ENCODE assay signal across 9 cellular contexts in the genomic region with DNA sequence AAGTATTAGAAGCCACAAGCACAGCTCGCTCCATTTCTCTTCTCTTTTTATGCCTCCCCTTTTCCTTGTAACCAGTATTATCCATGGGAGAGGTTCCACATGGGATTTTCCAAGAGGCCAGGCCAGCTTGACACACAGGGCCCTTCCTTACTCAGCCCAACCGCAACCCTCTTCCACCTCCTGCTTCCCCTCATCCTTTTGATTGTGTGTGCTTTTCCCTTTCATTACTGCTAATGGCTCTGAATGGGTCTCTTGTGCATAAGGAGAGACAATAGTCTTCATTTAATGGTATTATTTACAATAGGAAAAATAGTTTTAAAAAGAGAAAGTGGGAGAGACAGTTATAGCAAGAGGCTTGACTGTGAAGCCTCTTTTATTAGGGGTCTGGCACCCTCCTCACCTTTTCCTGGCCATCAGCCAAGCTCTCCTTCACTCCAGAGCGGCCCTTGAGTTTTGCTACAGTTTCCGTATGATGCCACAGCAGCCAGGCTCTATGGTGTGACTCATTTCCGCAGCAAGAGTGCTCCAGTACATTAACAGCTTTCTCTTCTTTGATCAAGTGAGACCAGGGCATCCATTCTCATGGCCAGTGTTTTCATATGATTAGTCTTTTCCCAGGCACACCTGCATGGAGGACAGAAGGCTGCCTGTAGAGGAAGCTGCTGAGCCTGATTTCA.
A peak's percentile ranks its signal among the peaks of the same experiment; 100 is the strongest.
DNase-seq lines count a peak whose midpoint lies in the region; ATAC-seq and TF ChIP-seq lines count a peak whose summit lies in the region.
"Had no signal": no experiment of that assay in that cellular context is flagged by ENCODE, and none has a peak within 500 bp of the region (broad histone marks: within the 10 kb centered on the region; RNA-seq: fewer than 3 reads in every experiment).

No MANE protein-coding gene starts in this region.

- DNase-seq in NCI-H345 treated with DMSO at 0.1 percent for 48 hours (lab: John Stamatoyannopoulos, UW; ENCODE audit: unreplicated experiment) (peak; percentile 96), lung (ENCODE audit: low spot score) (peak; percentile 37), T-helper 9 cell (no peak), G401 (ENCODE audit: low spot score) (no peak)
- DNase-seq in stimulated activated effector memory CD8-positive, alpha-beta T cell treated with anti-CD3 and anti-CD28 coated beads, Interleukin-12 subunit alpha, Interleukin-12 subunit beta, amount 100 ng/mL, for 72 hours (ENCODE audit: low spot score in 2 of 2) = no peak
- DNase-seq: thyroid gland had no signal

- no peaks in the 10 kb centered on the region for H3K4me1 Mint-ChIP-seq in stimulated activated effector memory CD8-positive, alpha-beta T cell treated with anti-CD3 and anti-CD28 coated beads, Interleukin-12 subunit alpha, Interleukin-12 subunit beta, amount 100 ng/mL, for 72 hours

- peaks cover 0 to 6% of the 10 kb centered on the region in 2 donors for H3K4me1 ChIP-seq in lung (ENCODE audit: control insufficient read depth in 2 of 2, insufficient read depth in 2 of 2, low read length in 2 of 2)
- H3K4me1 ChIP-seq: thyroid gland had no signal

- 59 to 76% methylated on average over 5 of the region's 5 CpGs for WGBS in lung, 2 donors

- no peak overlapping the region for H3K4me3 ChIP-seq in lung
- H3K4me3 ChIP-seq: thyroid gland had no signal

- no peaks in the 10 kb centered on the region for H3K27me3 ChIP-seq in lung (ENCODE audit: control insufficient read depth, insufficient read depth)
- H3K27me3 ChIP-seq: thyroid gland had no signal

- no peak overlapping the region for H3K4me3 Mint-ChIP-seq in stimulated activated effector memory CD8-positive, alpha-beta T cell treated with anti-CD3 and anti-CD28 coated beads, Interleukin-12 subunit alpha, Interleukin-12 subunit beta, amount 100 ng/mL, for 72 hours

- no peak overlapping the region for H3K27ac ChIP-seq in lung (ENCODE audit: low read depth in 1 of 2, low read length in 1 of 2)
- H3K27ac ChIP-seq: thyroid gland had no signal

- no peaks in the 10 kb centered on the region for H3K36me3 ChIP-seq in lung (ENCODE audit: control insufficient read depth in 2 of 2, insufficient read depth in 2 of 2, low read length in 2 of 2)
- H3K36me3 ChIP-seq: thyroid gland had no signal

- TF ChIP-seq CTCF in lung (IDR thresholded peaks at IDR 0.05; ENCODE audit: control extremely low read depth, extremely low read depth) = no peak

- in situ Hi-C loops in G401 (cut with HindIII; ENCODE audit: low sequenced_read_pairs) = no loop called here

- ATAC-seq in GM19395 (IDR thresholded peaks at IDR 0.05; ENCODE audit: unreplicated experiment) (peak; percentile 50), HG03175 (IDR thresholded peaks at IDR 0.05; ENCODE audit: unreplicated experiment) (peak; percentile 55), lung (ENCODE audit: insufficient read depth, low FRiP score) (peak; percentile 38), GM21423 (IDR thresholded peaks at IDR 0.05; ENCODE audit: unreplicated experiment) (no peak)
- ATAC-seq in stimulated activated effector memory CD8-positive, alpha-beta T cell treated with anti-CD3 and anti-CD28 coated beads, Interleukin-12 subunit alpha, Interleukin-12 subunit beta, amount 100 ng/mL, for 72 hours = no peak

- H3K27ac Mint-ChIP-seq in stimulated activated effector memory CD8-positive, alpha-beta T cell treated with anti-CD3 and anti-CD28 coated beads, Interleukin-12 subunit alpha, Interleukin-12 subunit beta, amount 100 ng/mL, for 72 hours = no peak overlapping the region

- H3K36me3 Mint-ChIP-seq in stimulated activated effector memory CD8-positive, alpha-beta T cell treated with anti-CD3 and anti-CD28 coated beads, Interleukin-12 subunit alpha, Interleukin-12 subunit beta, amount 100 ng/mL, for 72 hours = no peaks in the 10 kb centered on the region

- no peaks in the 10 kb centered on the region for H3K9me3 ChIP-seq in lung (ENCODE audit: control insufficient read depth in 2 of 2, insufficient read depth in 1 of 2, low read length in 1 of 2)
- H3K9me3 ChIP-seq: thyroid gland had no signal

- H3K9me3 Mint-ChIP-seq in stimulated activated effector memory CD8-positive, alpha-beta T cell treated with anti-CD3 and anti-CD28 coated beads, Interleukin-12 subunit alpha, Interleukin-12 subunit beta, amount 100 ng/mL, for 72 hours = peaks cover 3% of the 10 kb centered on the region

Comparison
In these comparisons a context has a peak if more than half of its experiments do, and no peak if none do; other contexts are left out.
1. ATAC-seq: peak in GM19395 (single experiment), HG03175 (single experiment) and lung (single experiment); none in GM21423 (single experiment) and stimulated activated effector memory CD8-positive, alpha-beta T cell treated with anti-CD3 and anti-CD28 coated beads, Interleukin-12 subunit alpha, Interleukin-12 subunit beta, amount 100 ng/mL, for 72 hours (single experiment).
2. DNase-seq: peak in NCI-H345 treated with DMSO at 0.1 percent for 48 hours (single experiment) and lung (single experiment); none in T-helper 9 cell (single experiment), stimulated activated effector memory CD8-positive, alpha-beta T cell treated with anti-CD3 and anti-CD28 coated beads, Interleukin-12 subunit alpha, Interleukin-12 subunit beta, amount 100 ng/mL, for 72 hours (0 of 2) and G401 (single experiment).